ENCODE assay signal across 28 cellular contexts in genomic region chr17:32995416-32995815, GRCh38. TPM values are rescaled to one million over a fixed set of nuclear protein-coding genes. Genes with fewer than 3 reads are reported as not detected.
DNase-seq lines count a peak whose midpoint lies in the region; ATAC-seq and TF ChIP-seq lines count a peak whose summit lies in the region.
"Had no signal": no experiment of that assay in that cellular context is flagged by ENCODE, and none has a peak within 500 bp of the region (broad histone marks: within the 10 kb centered on the region; RNA-seq: fewer than 3 reads in every experiment).

No MANE protein-coding gene starts in this region.

- H2BK120ac ChIP-seq in neuronal stem cell (ENCODE audit: low read depth, low read length), result no peak overlapping the region

- no peak overlapping the region for H2BK12ac ChIP-seq in neuronal stem cell (ENCODE audit: low read length)

- in situ Hi-C loops in gastrocnemius medialis (cut with MboI; ENCODE audit: low sequenced_read_pairs in 4 of 4), result no loop called here

- H3K9me3 ChIP-seq in heart right ventricle (no peaks in the 10 kb centered on the region), body of pancreas (no peaks in the 10 kb centered on the region), neuronal stem cell (replicated peaks in 1 of 2; ENCODE audit: control insufficient read depth in 2 of 2, insufficient read depth in 1 of 2, low read depth in 1 of 2, low read length in 2 of 2) (peaks cover 0 to 4% of the 10 kb centered on the region in 2 donors), gastrocnemius medialis (no peaks in the 10 kb centered on the region)
- H3K9me3 ChIP-seq: BE2C, BLaER1 had no signal

- DNase-seq in cardiac septum (ENCODE audit: low spot score), result peak; percentile 70
- DNase-seq in heart right ventricle, result no peak
- peak in 3 of 4 donors; percentile 18 to 56 (median 46) for DNase-seq in body of pancreas
- DNase-seq in neuronal stem cell (ENCODE audit: low spot score), result no peak
- no peak for DNase-seq in gastrocnemius medialis
- DNase-seq in NK-92 treated with Interleukin-12 subunit alpha and Interleukin-12 subunit beta, amount 100 ng/mL, for 24 hours (lab: John Stamatoyannopoulos, UW), result no peak
- DNase-seq: 8988T; ACHN; BE2C; C1 segment of cervical spinal cord; CD4-positive, alpha-beta memory T cell; CD4-positive, CD25-positive, alpha-beta regulatory T cell; CD8-positive, alpha-beta memory T cell; COR-L47; DMS 273 treated with DMSO at 0.1 percent for 48 hours; DMS153; DMS53; DMS79; DND-41; EL; GDM1 had no signal

- no peak overlapping the region for H3K9ac ChIP-seq in neuronal stem cell (ENCODE audit: low read depth, low read length, poor library complexity)
- H3K9ac ChIP-seq: BLaER1 had no signal

- H3K14ac ChIP-seq in neuronal stem cell (ENCODE audit: low read length), result peak overlapping the region; percentile 4

- 75 to 82% methylated on average over 11 of the region's 11 CpGs for WGBS in heart right ventricle, 2 donors
- WGBS in body of pancreas, 2 donors, result 43 to 56% methylated on average over 9 to 11 of the region's 11 CpGs
- WGBS in neuronal stem cell (ENCODE audit: extremely low coverage in 2 of 2, insufficient read length in 2 of 2, insufficient replicate concordance in 1 of 2), 2 donors, result no CpG with 5 or more reads among the region's 11 CpGs

- no peak overlapping the region for H4K91ac ChIP-seq in neuronal stem cell (ENCODE audit: low read depth, low read length, poor library complexity)

- TF ChIP-seq POLR2A in body of pancreas (IDR thresholded peaks at IDR 0.05), result no peak
- TF ChIP-seq POLR2A in gastrocnemius medialis (IDR thresholded peaks at IDR 0.05), result no peak

- no peak overlapping the region for H3K4ac ChIP-seq in neuronal stem cell (ENCODE audit: low read length)

- H2AFZ ChIP-seq in neuronal stem cell (ENCODE audit: low read length), result no peak overlapping the region

- no peak for TF ChIP-seq CTCF in heart right ventricle (IDR thresholded peaks at IDR 0.05)
- no peak for TF ChIP-seq CTCF in body of pancreas (IDR thresholded peaks at IDR 0.05)
- TF ChIP-seq CTCF in gastrocnemius medialis (IDR thresholded peaks at IDR 0.05 in 4 of 5, conservative IDR thresholded peaks at IDR 0.05 in 1 of 5), result no peak

- no peak overlapping the region for H2AK5ac ChIP-seq in neuronal stem cell (ENCODE audit: low read depth, low read length)

- ATAC-seq in heart right ventricle (no peak), body of pancreas (no peak), HG03565 (IDR thresholded peaks at IDR 0.05; ENCODE audit: unreplicated experiment) (no peak), gastrocnemius medialis (no peak)

- no peaks in the 10 kb centered on the region for H3K36me3 ChIP-seq in heart right ventricle
- H3K36me3 ChIP-seq in body of pancreas (replicated peaks in 1 of 2; ENCODE audit: insufficient read depth in 1 of 2, low read depth in 2 of 2), result no peaks in the 10 kb centered on the region
- H3K36me3 ChIP-seq in neuronal stem cell (replicated peaks in 1 of 2; ENCODE audit: control insufficient read depth in 2 of 2, insufficient read depth in 2 of 2, low read length in 2 of 2), result no peaks in the 10 kb centered on the region
- no peaks in the 10 kb centered on the region for H3K36me3 ChIP-seq in gastrocnemius medialis
- H3K36me3 ChIP-seq: BE2C, BLaER1 had no signal

- H3K4me3 ChIP-seq in heart right ventricle (no peak overlapping the region), body of pancreas (no peak overlapping the region), neuronal stem cell (ENCODE audit: low read length in 2 of 2) (peak overlapping the region in 1 of 2 donors; percentile 42), gastrocnemius medialis (no peak overlapping the region)
- H3K4me3 ChIP-seq: BLaER1 had no signal

- no peak overlapping the region for H3K4me2 ChIP-seq in neuronal stem cell (ENCODE audit: insufficient read depth, low read length, poor library complexity, severe bottlenecking)
- H3K4me2 ChIP-seq: BLaER1 had no signal

- peaks cover 0 to 7% (median 0%) of the 10 kb centered on the region in 9 donors for H3K4me1 ChIP-seq in heart right ventricle
- peaks cover 32% of the 10 kb centered on the region for H3K4me1 ChIP-seq in body of pancreas
- H3K4me1 ChIP-seq in neuronal stem cell (ENCODE audit: control insufficient read depth in 2 of 2, insufficient read depth in 1 of 2, low read depth in 1 of 2, low read length in 2 of 2), result peaks cover 0 to 7% of the 10 kb centered on the region in 2 donors
- H3K4me1 ChIP-seq in gastrocnemius medialis, result no peaks in the 10 kb centered on the region
- H3K4me1 ChIP-seq: BE2C had no signal

- intact Hi-C loops in cardiac septum (cut with DNase I) (no loop called here), heart right ventricle (cut with DNase I) (loop anchor here in 7 of 10 donors (5.0 to 10.0 kb wide), 3 partner anchors 211 to 749 kb away; no protein-coding TSS in a partner anchor), body of pancreas (cut with DNase I) (loop anchor here (10.0 kb wide), 1 partner anchor 51 kb away; no protein-coding TSS in a partner anchor), gastrocnemius medialis (cut with DNase I; ENCODE audit: low total_unique reads) (no loop called here)

- H2BK5ac ChIP-seq in neuronal stem cell (ENCODE audit: low read length), result no peak overlapping the region

- H4K8ac ChIP-seq in neuronal stem cell (ENCODE audit: low read depth, low read length), result no peak overlapping the region

- H3K79me1 ChIP-seq in neuronal stem cell (ENCODE audit: low read depth, low read length), result no peaks in the 10 kb centered on the region

- H3K18ac ChIP-seq in neuronal stem cell (ENCODE audit: low read length), result no peak overlapping the region

- H3K23ac ChIP-seq in neuronal stem cell (ENCODE audit: low read depth, low read length, poor library complexity), result no peak overlapping the region

- H2BK15ac ChIP-seq in neuronal stem cell (ENCODE audit: low read length), result no peak overlapping the region

- H3K27ac ChIP-seq in heart right ventricle (no peak overlapping the region), body of pancreas (no peak overlapping the region), neuronal stem cell (replicated peaks; ENCODE audit: low read length) (no peak overlapping the region), gastrocnemius medialis (no peak overlapping the region)
- H3K27ac ChIP-seq: BLaER1 had no signal

- H3K27me3 ChIP-seq in heart right ventricle (peaks cover 0 to 46% (median 17%) of the 10 kb centered on the region in 7 donors), body of pancreas (no peaks in the 10 kb centered on the region), neuronal stem cell (ENCODE audit: control insufficient read depth in 3 of 3, insufficient read depth in 3 of 3, low read depth in 1 of 3, low read length in 3 of 3) (peaks cover 0 to 21% (median 0%) of the 10 kb centered on the region in 3 experiments), gastrocnemius medialis (peaks cover 0 to 5% (median 0%) of the 10 kb centered on the region in 3 donors)
- H3K27me3 ChIP-seq: BE2C, BLaER1 had no signal

RNA-seq across cellular contexts. Expression of gene SPACA3, which starts 3.8 kb away (rescaled TPM):
- not detected for total RNA-seq in cardiac septum
- not detected for total RNA-seq in heart right ventricle
- polyA plus RNA-seq in heart right ventricle, result not detected
- total RNA-seq in body of pancreas, result 1 to 10 TPM in 1 of 2 donors, not detected in 1; 2.6 TPM
- polyA plus RNA-seq in neuronal stem cell (2013, experiment 1 of 2), result not detected
- not detected for polyA plus RNA-seq in neuronal stem cell (2013, experiment 2 of 2)
- total RNA-seq in gastrocnemius medialis, result not detected
- total RNA-seq: A673; CD4-positive, alpha-beta memory T cell; CD4-positive, CD25-positive, alpha-beta regulatory T cell; CD8-positive, alpha-beta memory T cell; Daoy; G401 had no signal
- polyA plus RNA-seq: AG04450; CD14-positive monocyte; CD4-positive, alpha-beta memory T cell; CD4-positive, CD25-positive, alpha-beta regulatory T cell; CD8-positive, alpha-beta memory T cell had no signal

Comparison
In these comparisons a context has a peak if more than half of its experiments do, and no peak if none do; other contexts are left out.
1. DNase-seq: peak in cardiac septum (single experiment) and body of pancreas (3 of 4); none in heart right ventricle (0 of 2), neuronal stem cell (single experiment), gastrocnemius medialis (0 of 2) and NK-92 treated with Interleukin-12 subunit alpha and Interleukin-12 subunit beta, amount 100 ng/mL, for 24 hours (single experiment).
2. intact Hi-C loops: an anchor here in heart right ventricle (5.0 to 10.0 kb wide) and body of pancreas (10.0 kb wide); none called in cardiac septum and gastrocnemius medialis.